9 cellular contexts compared by ENCODE assay signal in genomic region chr2:118539290-118539689, GRCh38.
DNase-seq lines count a peak whose midpoint lies in the region; ATAC-seq and TF ChIP-seq lines count a peak whose summit lies in the region.
"Had no signal": no experiment of that assay in that cellular context is flagged by ENCODE, and none has a peak within 500 bp of the region (broad histone marks: within the 10 kb centered on the region; RNA-seq: fewer than 3 reads in every experiment).

No MANE protein-coding gene starts in this region.

- ATAC-seq in GM18907 (IDR thresholded peaks at IDR 0.05; ENCODE audit: unreplicated experiment) (no peak), GM18498 (IDR thresholded peaks at IDR 0.05; ENCODE audit: unreplicated experiment) (no peak)

- no peak overlapping the region for H3K27ac ChIP-seq in 22Rv1

- intact Hi-C loops in head of caudate nucleus (cut with DNase I) = no loop called here

- TF ChIP-seq CTCF in 22Rv1 (IDR thresholded peaks at IDR 0.05) (peak; percentile 32; the same call in 1 of the 2 replicates), GM10266 (IDR thresholded peaks at IDR 0.05; ENCODE audit: control insufficient read depth, insufficient read depth, low read depth, missing control alignments) (peak; percentile 28)

- DNase-seq in GM10266 (ENCODE audit: extremely low spot score) = no peak
- DNase-seq in RPMI7951 (ENCODE audit: low read depth) = peak; percentile 41
- DNase-seq in head of caudate nucleus = peak in 25 of 42 donors; percentile 6 to 60 (median 24)
- DNase-seq in SKM-1 (lab: John Stamatoyannopoulos, UW; ENCODE audit: unreplicated experiment) = no peak
- DNase-seq in LoVo (ENCODE audit: low spot score) = no peak
- DNase-seq: retina had no signal

Comparison
In these comparisons a context has a peak if more than half of its experiments do, and no peak if none do; other contexts are left out.
1. DNase-seq: peak in RPMI7951 (single experiment) and head of caudate nucleus (25 of 42); none in GM10266 (single experiment), SKM-1 (single experiment) and LoVo (single experiment).